Comparison of ENCODE assay signal across 1 cellular context in genomic region chr6:53728570-53729194, GRCh38.
TF ChIP-seq lines count a peak whose summit lies in the region.

No MANE protein-coding gene starts in this region.

TF ChIP-seq in endothelial cell of umbilical vein, 7 proteins besides CTCF, POLR2A, EP300 and RAD21 (continued from another document):
- TF ChIP-seq JUN (IDR thresholded peaks at IDR 0.05; ENCODE audit: borderline replicate concordance, insufficient read depth, insufficient read length, low read depth) (no peak), EZH2 (IDR thresholded peaks at IDR 0.05; ENCODE audit: borderline replicate concordance, low read depth, low read length, severe bottlenecking) (no peak), GATA2 (IDR thresholded peaks at IDR 0.05; ENCODE audit: insufficient read depth, insufficient read length, low read depth, low read length) (no peak), FOS (IDR thresholded peaks at IDR 0.05; ENCODE audit: borderline replicate concordance, insufficient read depth, low read length) (no peak)
